In the genomic region with DNA sequence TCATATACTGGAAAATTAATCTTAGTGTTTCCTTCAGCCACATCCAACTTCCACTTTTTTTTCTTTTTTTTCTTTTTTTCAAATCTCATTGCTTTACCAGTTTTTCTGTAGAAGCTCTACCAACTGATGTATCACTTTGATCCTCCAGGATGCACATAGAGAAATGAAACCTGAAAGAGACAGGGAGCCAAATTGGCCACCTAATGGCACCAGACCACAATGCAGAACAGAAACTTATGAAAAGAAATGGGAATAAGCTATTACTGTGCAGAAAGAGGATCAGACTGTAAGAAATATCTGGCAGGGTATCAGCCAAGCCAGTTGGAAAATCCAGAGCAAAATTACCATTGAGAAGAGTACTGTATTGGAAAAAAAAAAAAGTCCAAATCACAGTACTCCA, we compare ENCODE assay signal across 18 cellular contexts.
"Had no signal": no experiment of that assay in that cellular context is flagged by ENCODE, and none has a peak within 500 bp of the region (broad histone marks: within the 10 kb centered on the region; RNA-seq: fewer than 3 reads in every experiment).

No MANE protein-coding gene starts in this region.

- ATAC-seq: gastroesophageal sphincter; left cardiac atrium; left ventricle myocardium superior; naive thymus-derived CD8-positive, alpha-beta T cell; sciatic nerve; stimulated activated naive CD8-positive, alpha-beta T cell treated with anti-CD3 and anti-CD28 coated beads, Interleukin-15, Interleukin-2, amounts not matched to agents 100 U/mL and 50 U/mL, for 24 hours had no signal

- H3K27me3 ChIP-seq: colonic mucosa, esophagus squamous epithelium, gastroesophageal sphincter, suprapubic skin, thyroid gland had no signal

- H3K4me3 Mint-ChIP-seq: immature natural killer cell; naive thymus-derived CD8-positive, alpha-beta T cell; type B pancreatic cell had no signal

- H3K27ac Mint-ChIP-seq: immature natural killer cell; naive thymus-derived CD8-positive, alpha-beta T cell; type B pancreatic cell had no signal

- H3K4me3 ChIP-seq: colonic mucosa, esophagus squamous epithelium, gastroesophageal sphincter, lung, suprapubic skin, thyroid gland had no signal

- H3K36me3 Mint-ChIP-seq: immature natural killer cell; naive thymus-derived CD8-positive, alpha-beta T cell; type B pancreatic cell had no signal

- H3K36me3 ChIP-seq: colonic mucosa, esophagus squamous epithelium, gastroesophageal sphincter, suprapubic skin, thyroid gland had no signal

- H3K4me1 Mint-ChIP-seq: immature natural killer cell; naive thymus-derived CD8-positive, alpha-beta T cell had no signal

- H3K9me3 Mint-ChIP-seq: type B pancreatic cell had no signal

- H3K27ac ChIP-seq: colonic mucosa, esophagus squamous epithelium, gastroesophageal sphincter, suprapubic skin, thyroid gland had no signal

- H3K27me3 Mint-ChIP-seq: type B pancreatic cell had no signal

- H3K4me1 ChIP-seq: colonic mucosa, esophagus squamous epithelium, gastroesophageal sphincter, suprapubic skin, thyroid gland had no signal

- H3K9me3 ChIP-seq: colonic mucosa, esophagus squamous epithelium, gastroesophageal sphincter, suprapubic skin, thyroid gland had no signal

- DNase-seq: colonic mucosa; dermis blood vessel endothelial cell; esophagus squamous epithelium; foreskin fibroblast; glutamatergic neuron; immature natural killer cell; left cardiac atrium; left ventricle myocardium superior; naive thymus-derived CD8-positive, alpha-beta T cell; posterior cingulate gyrus; stimulated activated CD4-positive, alpha-beta T cell treated with anti-CD3 and anti-CD28 coated beads, Interleukin-2, amount 100 ng/mL, for 24 hours; stimulated activated naive CD8-positive, alpha-beta T cell treated with anti-CD3 and anti-CD28 coated beads, Interleukin-15, Interleukin-2, amounts not matched to agents 100 U/mL and 50 U/mL, for 24 hours; thyroid gland had no signal
